In the genomic region with DNA sequence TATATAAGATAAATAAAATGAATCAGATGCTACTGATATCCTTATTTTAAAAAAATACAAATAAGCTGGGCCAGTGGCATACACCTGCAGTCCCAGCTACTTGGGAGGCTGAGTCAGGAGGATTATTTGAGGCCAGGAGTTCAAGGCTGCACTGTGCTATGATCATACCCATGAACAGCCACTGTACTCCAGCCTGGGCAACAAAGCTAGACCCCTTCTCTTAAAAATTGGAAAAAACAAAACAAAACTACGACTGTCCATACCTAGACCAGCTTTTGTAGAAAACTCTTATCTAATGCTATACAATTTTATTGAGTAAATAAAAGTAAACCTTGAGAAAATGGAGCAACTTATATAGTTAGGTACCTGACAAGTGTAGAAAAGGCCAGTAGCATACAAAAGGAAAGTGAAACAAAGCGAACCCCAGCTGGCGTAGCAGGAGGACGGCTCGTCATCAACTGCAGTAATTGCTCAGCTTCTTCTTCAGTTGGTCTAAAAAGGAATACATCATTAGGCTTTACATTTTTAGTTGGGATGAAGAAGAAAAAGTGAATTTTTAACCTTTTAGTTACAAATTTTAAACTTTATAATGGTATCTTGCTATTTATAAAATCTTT, we compare ENCODE assay signal across 9 cellular contexts. TPM values are rescaled to one million over a fixed set of nuclear protein-coding genes. Genes with fewer than 3 reads are reported as not detected.
A peak's percentile ranks its signal among the peaks of the same experiment; 100 is the strongest.
DNase-seq lines count a peak whose midpoint lies in the region; ATAC-seq, FAIRE-seq and TF ChIP-seq lines count a peak whose summit lies in the region.
"Had no signal": no experiment of that assay in that cellular context is flagged by ENCODE, and none has a peak within 500 bp of the region (broad histone marks: within the 10 kb centered on the region; RNA-seq: fewer than 3 reads in every experiment).

No MANE protein-coding gene starts in this region.

- intact Hi-C loops in HepG2 (cut with micrococcal nuclease; ENCODE audit: unreplicated experiment): no loop called here

- TF ChIP-seq POLR2A in HepG2 (IDR thresholded peaks at IDR 0.05; ENCODE audit: insufficient read depth in 1 of 2, low read depth in 2 of 2, low read length in 2 of 2): no peak

- no peak for TF ChIP-seq RAD21 in HepG2 (CRISPR knock-in tag; IDR thresholded peaks at IDR 0.05)

- no peak for TF ChIP-seq EP300 in HepG2 (IDR thresholded peaks at IDR 0.05; ENCODE audit: low read depth in 2 of 2, low read length in 2 of 2)
- TF ChIP-seq EP300 in HepG2 (CRISPR knock-in tag; IDR thresholded peaks at IDR 0.05; ENCODE audit: borderline replicate concordance): no peak

- no peak for FAIRE-seq in HepG2 (lab: Jason Lieb, UNC)

- in situ Hi-C loops in HepG2 (cut with HindIII; ENCODE audit: extremely low pct_ligation_motif_present, low pct_unique_long_range_greater_than_20kb): no loop called here

- no peaks in the 10 kb centered on the region for H3K79me2 ChIP-seq in HepG2 (ENCODE audit: insufficient read depth, low read length)

- ATAC-seq in GM18498 (IDR thresholded peaks at IDR 0.05; ENCODE audit: unreplicated experiment): peak; percentile 64
- ATAC-seq in GM21515 (IDR thresholded peaks at IDR 0.05; ENCODE audit: unreplicated experiment): peak; percentile 77
- ATAC-seq in HepG2: no peak
- no peak for ATAC-seq in GM18873 (IDR thresholded peaks at IDR 0.05; ENCODE audit: low FRiP score, unreplicated experiment)

- no peaks in the 10 kb centered on the region for H3K27me3 ChIP-seq in HepG2 (ENCODE audit: control insufficient read depth in 1 of 2, insufficient read depth in 2 of 2, low read length in 2 of 2)

- H3K9ac ChIP-seq in HepG2 (ENCODE audit: insufficient read depth, low read depth, low read length): no peak overlapping the region

- 99% methylated on average over 5 of the region's 5 CpGs for WGBS in HepG2 (ENCODE audit: low lambda C conversion rate)

- DNase-seq in NAMALWA (ENCODE audit: low spot score) (peak; percentile 42), HepG2 (ENCODE audit: low spot score) (no peak), AG20443 (ENCODE audit: low spot score) (no peak), SW 1271 (lab: John Stamatoyannopoulos, UW) (no peak), COLO829 (ENCODE audit: low spot score) (no peak)
- DNase-seq: HFFc6 had no signal

- BruUV-seq in HepG2 (replicated peaks; lab: Mats Ljungman, UMichigan): no TSS peak

- H3K4me1 ChIP-seq in HepG2 (ENCODE audit: insufficient read depth, low read length): no peaks in the 10 kb centered on the region

- H3K27ac ChIP-seq in HepG2 (ENCODE audit: extremely low read length, insufficient read depth, low read length): no peak overlapping the region

- H2AFZ ChIP-seq in HepG2 (ENCODE audit: low read length): no peak overlapping the region

- no peaks in the 10 kb centered on the region for H3K9me3 ChIP-seq in HepG2 (ENCODE audit: low read length)

- H4K20me1 ChIP-seq in HepG2 (ENCODE audit: insufficient read depth, low read length): no peaks in the 10 kb centered on the region

- no peak overlapping the region for H3K4me2 ChIP-seq in HepG2 (ENCODE audit: low read depth, low read length)

- H3K4me3 ChIP-seq in HepG2 (replicated peaks in 1 of 3; ENCODE audit: insufficient read depth in 1 of 3, low read depth in 2 of 3, low read length in 3 of 3): no peak overlapping the region

- POLR2A ChIA-PET in HepG2 (lab: Yijun Ruan, JAX): no interaction called here

- CTCF ChIA-PET in HepG2 (lab: Yijun Ruan, JAX; ENCODE audit: low intra/inter-chr PET ratio, low total read pairs): no interaction called here

- TF ChIP-seq CTCF in HepG2 (CRISPR knock-in tag; IDR thresholded peaks at IDR 0.05): no peak

- peaks cover 30 to 79% of the 10 kb centered on the region in 2 experiments for H3K36me3 ChIP-seq in HepG2 (replicated peaks in 1 of 2; ENCODE audit: control insufficient read depth in 1 of 2, insufficient read depth in 2 of 2, low read length in 2 of 2)

TF ChIP-seq in HepG2, 621 proteins besides CTCF, POLR2A, EP300 and RAD21:
- TF ChIP-seq, protein P1, sequence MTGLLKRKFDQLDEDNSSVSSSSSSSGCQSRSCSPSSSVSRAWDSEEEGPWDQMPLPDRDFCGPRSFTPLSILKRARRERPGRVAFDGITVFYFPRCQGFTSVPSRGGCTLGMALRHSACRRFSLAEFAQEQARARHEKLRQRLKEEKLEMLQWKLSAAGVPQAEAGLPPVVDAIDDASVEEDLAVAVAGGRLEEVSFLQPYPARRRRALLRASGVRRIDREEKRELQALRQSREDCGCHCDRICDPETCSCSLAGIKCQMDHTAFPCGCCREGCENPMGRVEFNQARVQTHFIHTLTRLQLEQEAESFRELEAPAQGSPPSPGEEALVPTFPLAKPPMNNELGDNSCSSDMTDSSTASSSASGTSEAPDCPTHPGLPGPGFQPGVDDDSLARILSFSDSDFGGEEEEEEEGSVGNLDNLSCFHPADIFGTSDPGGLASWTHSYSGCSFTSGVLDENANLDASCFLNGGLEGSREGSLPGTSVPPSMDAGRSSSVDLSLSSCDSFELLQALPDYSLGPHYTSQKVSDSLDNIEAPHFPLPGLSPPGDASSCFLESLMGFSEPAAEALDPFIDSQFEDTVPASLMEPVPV (CRISPR knock-in tag; IDR thresholded peaks at IDR 0.05): no peak
- TF ChIP-seq, protein P2, sequence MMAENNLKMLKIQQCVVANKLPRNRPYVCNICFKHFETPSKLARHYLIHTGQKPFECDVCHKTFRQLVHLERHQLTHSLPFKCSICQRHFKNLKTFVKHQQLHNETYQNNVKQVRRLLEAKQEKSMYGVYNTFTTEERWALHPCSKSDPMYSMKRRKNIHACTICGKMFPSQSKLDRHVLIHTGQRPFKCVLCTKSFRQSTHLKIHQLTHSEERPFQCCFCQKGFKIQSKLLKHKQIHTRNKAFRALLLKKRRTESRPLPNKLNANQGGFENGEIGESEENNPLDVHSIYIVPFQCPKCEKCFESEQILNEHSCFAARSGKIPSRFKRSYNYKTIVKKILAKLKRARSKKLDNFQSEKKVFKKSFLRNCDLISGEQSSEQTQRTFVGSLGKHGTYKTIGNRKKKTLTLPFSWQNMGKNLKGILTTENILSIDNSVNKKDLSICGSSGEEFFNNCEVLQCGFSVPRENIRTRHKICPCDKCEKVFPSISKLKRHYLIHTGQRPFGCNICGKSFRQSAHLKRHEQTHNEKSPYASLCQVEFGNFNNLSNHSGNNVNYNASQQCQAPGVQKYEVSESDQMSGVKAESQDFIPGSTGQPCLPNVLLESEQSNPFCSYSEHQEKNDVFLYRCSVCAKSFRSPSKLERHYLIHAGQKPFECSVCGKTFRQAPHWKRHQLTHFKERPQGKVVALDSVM (CRISPR knock-in tag; IDR thresholded peaks at IDR 0.05): 0 out of 2 replicates have a peak, but pooled peaks have one; percentile 30

RNA-seq across cellular contexts. Expression of a gene that starts 23.6 kb away (rescaled TPM):
- 30.2 and 33.3 TPM in 2 replicates for total RNA-seq in HepG2 (2016; rRNA removed; fragmentation: Illumina TruSeq; extraction: Trizol)
- 9.6 and 10.0 TPM in 2 replicates for total RNA-seq in HepG2 (2016; cell fraction: cytosol; rRNA removed; fragmentation: Illumina TruSeq; extraction: Trizol; ENCODE audit: low read depth)
- 30.6 and 32.6 TPM in 2 replicates for total RNA-seq in HepG2 (2016; cell fraction: insoluble cytoplasmic fraction; rRNA removed; fragmentation: Illumina TruSeq; extraction: Trizol)
- 6.9 and 8.3 TPM in 2 replicates for total RNA-seq in HepG2 (2016; cell fraction: membrane; rRNA removed; fragmentation: Illumina TruSeq; extraction: Trizol)
- 34.0 and 37.1 TPM in 2 replicates for total RNA-seq in HepG2 (2016; cell fraction: nucleus; rRNA removed; fragmentation: Illumina TruSeq; extraction: Trizol)
- polyA plus RNA-seq in HepG2 (2011; rRNA removed): 15.6 and 20.5 TPM in 2 replicates
- polyA plus RNA-seq in HepG2 (2011; cell fraction: cytosol; rRNA removed): 8.1 and 11.7 TPM in 2 replicates
- 14.6 and 16.8 TPM in 2 replicates for polyA plus RNA-seq in HepG2 (2011; cell fraction: nucleus; rRNA removed)
- 9.4 and 11.7 TPM in 2 replicates for polyA plus RNA-seq in HepG2 (2012)
- polyA plus RNA-seq in HepG2 (2016; cell fraction: cytosol; fragmentation: Illumina TruSeq; extraction: Trizol; ENCODE audit: low read depth): 0.37 and 0.51 TPM in 2 replicates
- 11.5 and 12.2 TPM in 2 replicates for polyA plus RNA-seq in HepG2 (2016; cell fraction: insoluble cytoplasmic fraction; fragmentation: Illumina TruSeq; extraction: Trizol; ENCODE audit: low read depth)
- polyA plus RNA-seq in HepG2 (2016; cell fraction: membrane; fragmentation: Illumina TruSeq; extraction: Trizol; ENCODE audit: low read depth): 0.73 and 1.1 TPM in 2 replicates
- 24.0 and 26.7 TPM in 2 replicates for polyA plus RNA-seq in HepG2 (2016; cell fraction: nucleus; fragmentation: Illumina TruSeq; extraction: Trizol; ENCODE audit: insufficient read depth, low read depth)
- 26.3 and 37.9 TPM in 2 replicates for polyA minus RNA-seq in HepG2 (2011; rRNA and poly(A)+ RNA removed; ENCODE audit: low replicate concordance)
- 29.4 and 32.8 TPM in 2 replicates for polyA minus RNA-seq in HepG2 (2011; cell fraction: cytosol; rRNA and poly(A)+ RNA removed)
- polyA minus RNA-seq in HepG2 (2011; cell fraction: nucleus; rRNA and poly(A)+ RNA removed): 49.4 and 55.6 TPM in 2 replicates

RNA-seq across cellular contexts. Expression of a gene that starts 40.9 kb away (rescaled TPM):
- 27.7 and 33.5 TPM in 2 replicates for total RNA-seq in HepG2 (2016; rRNA removed; fragmentation: Illumina TruSeq; extraction: Trizol)
- total RNA-seq in HepG2 (2016; cell fraction: cytosol; rRNA removed; fragmentation: Illumina TruSeq; extraction: Trizol; ENCODE audit: low read depth): 37.5 and 47.7 TPM in 2 replicates
- total RNA-seq in HepG2 (2016; cell fraction: insoluble cytoplasmic fraction; rRNA removed; fragmentation: Illumina TruSeq; extraction: Trizol): 24.9 and 32.6 TPM in 2 replicates
- 18.0 and 21.5 TPM in 2 replicates for total RNA-seq in HepG2 (2016; cell fraction: membrane; rRNA removed; fragmentation: Illumina TruSeq; extraction: Trizol)
- total RNA-seq in HepG2 (2016; cell fraction: nucleus; rRNA removed; fragmentation: Illumina TruSeq; extraction: Trizol): 40.9 and 44.0 TPM in 2 replicates
- polyA plus RNA-seq in HepG2 (2011; rRNA removed): 2.2 and 3.8 TPM in 2 replicates
- polyA plus RNA-seq in HepG2 (2011; cell fraction: cytosol; rRNA removed): 1.1 and 1.5 TPM in 2 replicates
- polyA plus RNA-seq in HepG2 (2011; cell fraction: nucleus; rRNA removed): 2.5 and 3.6 TPM in 2 replicates
- polyA plus RNA-seq in HepG2 (2012): 1.9 and 4.6 TPM in 2 replicates
- 0.62 TPM in 2 replicates for polyA plus RNA-seq in HepG2 (2016; cell fraction: cytosol; fragmentation: Illumina TruSeq; extraction: Trizol; ENCODE audit: low read depth)
- polyA plus RNA-seq in HepG2 (2016; cell fraction: insoluble cytoplasmic fraction; fragmentation: Illumina TruSeq; extraction: Trizol; ENCODE audit: low read depth): 13.9 and 17.5 TPM in 2 replicates
- 1.3 and 1.8 TPM in 2 replicates for polyA plus RNA-seq in HepG2 (2016; cell fraction: membrane; fragmentation: Illumina TruSeq; extraction: Trizol; ENCODE audit: low read depth)
- polyA plus RNA-seq in HepG2 (2016; cell fraction: nucleus; fragmentation: Illumina TruSeq; extraction: Trizol; ENCODE audit: insufficient read depth, low read depth): 18.8 and 20.1 TPM in 2 replicates
- polyA minus RNA-seq in HepG2 (2011; rRNA and poly(A)+ RNA removed; ENCODE audit: low replicate concordance): 13.9 and 17.2 TPM in 2 replicates
- polyA minus RNA-seq in HepG2 (2011; cell fraction: cytosol; rRNA and poly(A)+ RNA removed): 5.5 and 11.3 TPM in 2 replicates
- polyA minus RNA-seq in HepG2 (2011; cell fraction: nucleus; rRNA and poly(A)+ RNA removed): 28.3 and 38.4 TPM in 2 replicates

Comparison
In these comparisons a context has a peak if more than half of its experiments do, and no peak if none do; other contexts are left out.
1. ATAC-seq: peak in GM18498 (single experiment) and GM21515 (single experiment); none in HepG2 (single experiment) and GM18873 (single experiment).